8 cellular contexts compared by ENCODE assay signal in the genomic region with DNA sequence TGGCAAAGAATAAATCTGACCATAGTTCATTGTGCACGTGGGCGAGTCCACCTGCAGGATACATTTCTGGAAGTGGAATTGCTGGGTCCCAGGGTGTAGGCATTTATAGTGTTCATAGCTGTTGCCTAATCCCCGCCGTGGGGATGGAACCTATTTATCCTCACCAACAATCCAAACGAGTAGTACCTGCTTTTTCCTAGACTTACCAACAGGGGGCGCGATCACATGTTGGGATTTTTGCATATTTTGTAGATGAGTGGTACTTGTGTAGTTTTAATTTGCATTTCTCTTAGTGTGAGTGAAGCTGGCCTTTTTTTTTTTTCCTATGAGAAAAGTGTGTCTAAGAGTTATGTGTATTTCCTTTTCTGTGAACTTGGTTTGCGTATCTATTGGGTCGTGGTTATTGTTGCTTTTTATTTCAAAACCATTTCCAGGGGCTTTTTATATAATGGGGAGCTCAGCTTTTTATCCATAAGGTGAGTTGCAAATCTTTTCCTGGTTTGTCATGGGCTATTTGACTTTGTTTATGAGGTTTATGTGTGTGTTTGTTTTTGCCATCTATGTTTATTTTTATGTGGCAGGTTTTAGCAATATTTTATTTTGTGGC.
DNase-seq lines count a peak whose midpoint lies in the region; ATAC-seq and TF ChIP-seq lines count a peak whose summit lies in the region.

No MANE protein-coding gene starts in this region.

- POLR2A ChIA-PET in OCI-LY7 (lab: Charles Lee): no interaction called here

- DNase-seq in C1 segment of cervical spinal cord (lab: John Stamatoyannopoulos, UW) (peak in 9 of 14 donors; percentile 2 to 51 (median 26)), HFF-Myc (ENCODE audit: extremely low read depth, low read depth) (peak; percentile 64), OCI-LY7 (ENCODE audit: low spot score) (peak; percentile 56), activated T-cell treated with anti-CD3 and anti-CD28 coated beads for 24 hours (ENCODE audit: low read depth) (peak; percentile 68), erythroblast (lab: John Stamatoyannopoulos, UW) (peak; percentile 65 to 83), NCI-H1092 treated with DMSO at 0.1 percent for 48 hours (lab: John Stamatoyannopoulos, UW) (no peak)
- peak; percentile 72 for DNase-seq in natural killer cell treated with Interleukin-12 subunit alpha and Interleukin-12 subunit beta and Interleukin-15 and Interleukin-18, amount 100 ng/mL, for 72 hours (ENCODE audit: low spot score)
- peak; percentile 67 for DNase-seq in stimulated activated naive CD8-positive, alpha-beta T cell treated with anti-CD3 and anti-CD28 coated beads, Interleukin-15, Interleukin-2, amounts not matched to agents 100 U/mL and 50 U/mL, for 24 hours

- H3K4me3 Mint-ChIP-seq in natural killer cell treated with Interleukin-12 subunit alpha and Interleukin-12 subunit beta and Interleukin-15 and Interleukin-18, amount 100 ng/mL, for 72 hours: no peak overlapping the region

- H3K79me2 ChIP-seq in OCI-LY7 (ENCODE audit: insufficient read depth, low read depth, low read length): no peaks in the 10 kb centered on the region

- TF ChIP-seq POLR2A in erythroblast (IDR thresholded peaks at IDR 0.05; ENCODE audit: low read length): no peak

- no peaks in the 10 kb centered on the region for H3K9me3 ChIP-seq in OCI-LY7 (ENCODE audit: low read length)

- no peaks in the 10 kb centered on the region for H3K9me3 Mint-ChIP-seq in natural killer cell treated with Interleukin-12 subunit alpha and Interleukin-12 subunit beta and Interleukin-15 and Interleukin-18, amount 100 ng/mL, for 72 hours

- no peak overlapping the region for H3K27ac Mint-ChIP-seq in natural killer cell treated with Interleukin-12 subunit alpha and Interleukin-12 subunit beta and Interleukin-15 and Interleukin-18, amount 100 ng/mL, for 72 hours

- intact Hi-C loops in OCI-LY7 (cut with micrococcal nuclease; ENCODE audit: unreplicated experiment): loop anchor here (5.0 kb wide), 1 partner anchor 127 kb away; no protein-coding TSS in a partner anchor

- no peak overlapping the region for H3K4me2 ChIP-seq in OCI-LY7 (ENCODE audit: low read length)

- no peak overlapping the region for H3K27ac ChIP-seq in OCI-LY7 (ENCODE audit: low read depth, low read length, poor library complexity, severe bottlenecking)

- TF ChIP-seq CTCF in HFF-Myc (IDR thresholded peaks at IDR 0.05; ENCODE audit: low read depth, low read length, missing control alignments) (peak; percentile 78), OCI-LY7 (conservative IDR thresholded peaks at IDR 0.05; ENCODE audit: low read length) (peak; percentile 94)

- no peaks in the 10 kb centered on the region for H3K4me1 ChIP-seq in OCI-LY7 (ENCODE audit: insufficient read depth, low read length, poor library complexity, severe bottlenecking)

- H3K36me3 ChIP-seq in OCI-LY7 (ENCODE audit: insufficient read depth, low read length): no peaks in the 10 kb centered on the region

- peaks cover 11 to 14% of the 10 kb centered on the region in 2 donors for H3K27me3 Mint-ChIP-seq in natural killer cell treated with Interleukin-12 subunit alpha and Interleukin-12 subunit beta and Interleukin-15 and Interleukin-18, amount 100 ng/mL, for 72 hours

- H4K20me1 ChIP-seq in OCI-LY7 (ENCODE audit: insufficient read depth, low read length): no peaks in the 10 kb centered on the region

- ATAC-seq in natural killer cell treated with Interleukin-12 subunit alpha and Interleukin-12 subunit beta and Interleukin-15 and Interleukin-18, amount 100 ng/mL, for 72 hours: peak; percentile 47 to 59
- ATAC-seq in stimulated activated naive CD8-positive, alpha-beta T cell treated with anti-CD3 and anti-CD28 coated beads, Interleukin-15, Interleukin-2, amounts not matched to agents 100 U/mL and 50 U/mL, for 24 hours: no peak

- no peak overlapping the region for H2AFZ ChIP-seq in OCI-LY7 (ENCODE audit: low read length)

- BruUV-seq in OCI-LY7 (replicated peaks; lab: Mats Ljungman, UMichigan): no TSS peak

- H3K4me3 ChIP-seq in HFF-Myc (replicated peaks; ENCODE audit: low read depth, low read length) (no peak overlapping the region), OCI-LY7 (ENCODE audit: low read depth, low read length, poor library complexity, severe bottlenecking) (no peak overlapping the region)

- no peaks in the 10 kb centered on the region for H3K36me3 Mint-ChIP-seq in natural killer cell treated with Interleukin-12 subunit alpha and Interleukin-12 subunit beta and Interleukin-15 and Interleukin-18, amount 100 ng/mL, for 72 hours

- CTCF ChIA-PET in OCI-LY7 (lab: Charles Lee; ENCODE audit: unreplicated experiment): no interaction called here

- H3K4me1 Mint-ChIP-seq in natural killer cell treated with Interleukin-12 subunit alpha and Interleukin-12 subunit beta and Interleukin-15 and Interleukin-18, amount 100 ng/mL, for 72 hours (ENCODE audit: low read depth in 2 of 2): peaks cover 8 to 13% of the 10 kb centered on the region in 2 donors

- no peaks in the 10 kb centered on the region for H3K9me2 ChIP-seq in OCI-LY7 (ENCODE audit: insufficient read depth, low read length)
